Comparison of ENCODE assay signal across 2 cellular contexts in genomic region chr14:97780804-97781203, GRCh38.
TF ChIP-seq lines count a peak whose summit lies in the region.

No MANE protein-coding gene starts in this region.

TF ChIP-seq in GM23338, 12 proteins besides CTCF, POLR2A, EP300 and RAD21:
- TF ChIP-seq ETS1 (IDR thresholded peaks at IDR 0.05) (no peak), ZNF114 (CRISPR knock-in tag; IDR thresholded peaks at IDR 0.05) (no peak), POLR2AphosphoS5 (IDR thresholded peaks at IDR 0.05; ENCODE audit: low read depth) (no peak), JUNB (IDR thresholded peaks at IDR 0.05; ENCODE audit: unreplicated experiment) (no peak), ZNF462 (CRISPR knock-in tag; IDR thresholded peaks at IDR 0.05) (no peak), NANOG (IDR thresholded peaks at IDR 0.05; ENCODE audit: borderline replicate concordance) (no peak), EZH2phosphoT487 (IDR thresholded peaks at IDR 0.05; ENCODE audit: unreplicated experiment) (no peak), CREB1 (CRISPR knock-in tag; IDR thresholded peaks at IDR 0.05; ENCODE audit: low read depth) (no peak), STAT1 (IDR thresholded peaks at IDR 0.05; ENCODE audit: unreplicated experiment) (no peak), ZNF331 (CRISPR knock-in tag; IDR thresholded peaks at IDR 0.05; ENCODE audit: low read depth) (no peak)

TF ChIP-seq in GM12878, 131 proteins besides CTCF, POLR2A, EP300 and RAD21:
- TF ChIP-seq, protein P1, sequence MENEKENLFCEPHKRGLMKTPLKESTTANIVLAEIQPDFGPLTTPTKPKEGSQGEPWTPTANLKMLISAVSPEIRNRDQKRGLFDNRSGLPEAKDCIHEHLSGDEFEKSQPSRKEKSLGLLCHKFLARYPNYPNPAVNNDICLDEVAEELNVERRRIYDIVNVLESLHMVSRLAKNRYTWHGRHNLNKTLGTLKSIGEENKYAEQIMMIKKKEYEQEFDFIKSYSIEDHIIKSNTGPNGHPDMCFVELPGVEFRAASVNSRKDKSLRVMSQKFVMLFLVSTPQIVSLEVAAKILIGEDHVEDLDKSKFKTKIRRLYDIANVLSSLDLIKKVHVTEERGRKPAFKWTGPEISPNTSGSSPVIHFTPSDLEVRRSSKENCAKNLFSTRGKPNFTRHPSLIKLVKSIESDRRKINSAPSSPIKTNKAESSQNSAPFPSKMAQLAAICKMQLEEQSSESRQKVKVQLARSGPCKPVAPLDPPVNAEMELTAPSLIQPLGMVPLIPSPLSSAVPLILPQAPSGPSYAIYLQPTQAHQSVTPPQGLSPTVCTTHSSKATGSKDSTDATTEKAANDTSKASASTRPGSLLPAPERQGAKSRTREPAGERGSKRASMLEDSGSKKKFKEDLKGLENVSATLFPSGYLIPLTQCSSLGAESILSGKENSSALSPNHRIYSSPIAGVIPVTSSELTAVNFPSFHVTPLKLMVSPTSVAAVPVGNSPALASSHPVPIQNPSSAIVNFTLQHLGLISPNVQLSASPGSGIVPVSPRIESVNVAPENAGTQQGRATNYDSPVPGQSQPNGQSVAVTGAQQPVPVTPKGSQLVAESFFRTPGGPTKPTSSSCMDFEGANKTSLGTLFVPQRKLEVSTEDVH (IDR thresholded peaks at IDR 0.05; ENCODE audit: low read depth, partially characterized antibody): no peak
- TF ChIP-seq, protein P2, sequence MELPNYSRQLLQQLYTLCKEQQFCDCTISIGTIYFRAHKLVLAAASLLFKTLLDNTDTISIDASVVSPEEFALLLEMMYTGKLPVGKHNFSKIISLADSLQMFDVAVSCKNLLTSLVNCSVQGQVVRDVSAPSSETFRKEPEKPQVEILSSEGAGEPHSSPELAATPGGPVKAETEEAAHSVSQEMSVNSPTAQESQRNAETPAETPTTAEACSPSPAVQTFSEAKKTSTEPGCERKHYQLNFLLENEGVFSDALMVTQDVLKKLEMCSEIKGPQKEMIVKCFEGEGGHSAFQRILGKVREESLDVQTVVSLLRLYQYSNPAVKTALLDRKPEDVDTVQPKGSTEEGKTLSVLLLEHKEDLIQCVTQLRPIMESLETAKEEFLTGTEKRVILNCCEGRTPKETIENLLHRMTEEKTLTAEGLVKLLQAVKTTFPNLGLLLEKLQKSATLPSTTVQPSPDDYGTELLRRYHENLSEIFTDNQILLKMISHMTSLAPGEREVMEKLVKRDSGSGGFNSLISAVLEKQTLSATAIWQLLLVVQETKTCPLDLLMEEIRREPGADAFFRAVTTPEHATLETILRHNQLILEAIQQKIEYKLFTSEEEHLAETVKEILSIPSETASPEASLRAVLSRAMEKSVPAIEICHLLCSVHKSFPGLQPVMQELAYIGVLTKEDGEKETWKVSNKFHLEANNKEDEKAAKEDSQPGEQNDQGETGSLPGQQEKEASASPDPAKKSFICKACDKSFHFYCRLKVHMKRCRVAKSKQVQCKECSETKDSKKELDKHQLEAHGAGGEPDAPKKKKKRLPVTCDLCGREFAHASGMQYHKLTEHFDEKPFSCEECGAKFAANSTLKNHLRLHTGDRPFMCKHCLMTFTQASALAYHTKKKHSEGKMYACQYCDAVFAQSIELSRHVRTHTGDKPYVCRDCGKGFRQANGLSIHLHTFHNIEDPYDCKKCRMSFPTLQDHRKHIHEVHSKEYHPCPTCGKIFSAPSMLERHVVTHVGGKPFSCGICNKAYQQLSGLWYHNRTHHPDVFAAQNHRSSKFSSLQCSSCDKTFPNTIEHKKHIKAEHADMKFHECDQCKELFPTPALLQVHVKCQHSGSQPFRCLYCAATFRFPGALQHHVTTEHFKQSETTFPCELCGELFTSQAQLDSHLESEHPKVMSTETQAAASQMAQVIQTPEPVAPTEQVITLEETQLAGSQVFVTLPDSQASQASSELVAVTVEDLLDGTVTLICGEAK (IDR thresholded peaks at IDR 0.05; ENCODE audit: borderline replicate concordance): peak; percentile 79
